ENCODE assay signal across 17 cellular contexts in genomic region chr7:17506601-17507000, GRCh38.
"Had no signal": no experiment of that assay in that cellular context is flagged by ENCODE, and none has a peak within 500 bp of the region (broad histone marks: within the 10 kb centered on the region; RNA-seq: fewer than 3 reads in every experiment).

No MANE protein-coding gene starts in this region.

- H3K27ac ChIP-seq: heart left ventricle, prostate gland had no signal

- ATAC-seq: activated CD4-positive, alpha-beta T cell treated with anti-CD3 and anti-CD28 coated beads for 36 hours; activated T-cell treated with anti-CD3 and anti-CD28 coated beads, Interleukin-2, amount 50 U/mL, for 72 hours; naive thymus-derived CD8-positive, alpha-beta T cell had no signal

- H3K27me3 ChIP-seq: heart left ventricle, upper lobe of left lung had no signal

- H3K9me3 ChIP-seq: heart left ventricle, prostate gland, upper lobe of left lung had no signal

- DNase-seq: activated B cell treated with CpG ODN at 0.5 μM for 24 hours; activated CD4-positive, alpha-beta T cell treated with anti-CD3 and anti-CD28 coated beads for 36 hours; activated CD4-positive, alpha-beta T cell treated with anti-CD3 and anti-CD28 coated beads, Interleukin-2, amount 50 U/mL, for 48 hours; activated effector memory CD4-positive, alpha-beta T cell treated with Interleukin-2 at 50 U/mL for 16 hours; activated naive CD4-positive, alpha-beta T cell treated with anti-CD3 and anti-CD28 coated beads for 36 hours; activated naive CD8-positive, alpha-beta T cell treated with anti-CD3 and anti-CD28 coated beads, Interleukin-2, amount 10 ng/mL, durations not matched to agents 7 days and 5 days; activated T-cell treated with anti-CD3 and anti-CD28 coated beads, Interleukin-2, amount 50 U/mL, for 72 hours; amygdala; cerebellar nuclear complex; heart left ventricle; naive thymus-derived CD8-positive, alpha-beta T cell; stimulated activated CD4-positive, alpha-beta T cell treated with anti-CD3 and anti-CD28 coated beads, Interleukin-4, amount 100 ng/mL, for 24 hours; stimulated activated naive CD4-positive, alpha-beta T cell treated with Interleukin-2 at 50 U/mL for 16 hours; T-helper 9 cell had no signal

- H3K4me1 ChIP-seq: prostate gland had no signal

- H3K4me3 ChIP-seq: heart left ventricle, lung, prostate gland, upper lobe of left lung had no signal

- H3K36me3 ChIP-seq: heart left ventricle, prostate gland, upper lobe of left lung had no signal
